18 cellular contexts compared by ENCODE assay signal in the genomic region with DNA sequence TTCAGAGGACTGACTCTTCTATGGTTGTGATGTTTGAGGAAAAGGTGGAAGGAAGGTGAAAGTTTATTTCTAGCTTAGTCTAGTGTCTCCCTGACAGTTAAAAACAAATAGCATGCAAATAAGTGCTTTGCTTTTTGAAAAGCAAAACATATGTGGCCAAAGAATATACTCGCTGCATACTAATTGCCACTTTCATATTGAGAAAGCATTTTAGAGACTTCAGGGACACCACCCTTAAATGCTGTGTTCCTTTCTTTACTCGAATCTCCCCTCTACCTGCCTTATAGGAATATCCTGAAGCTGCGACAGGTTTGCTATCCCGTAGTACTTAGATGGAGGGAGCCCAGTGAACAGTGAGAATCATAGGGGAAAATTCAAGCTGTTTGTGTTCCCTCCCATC. TPM values are rescaled to one million over a fixed set of nuclear protein-coding genes. Genes with fewer than 3 reads are reported as not detected.
DNase-seq lines count a peak whose midpoint lies in the region; ATAC-seq and TF ChIP-seq lines count a peak whose summit lies in the region.
"Had no signal": no experiment of that assay in that cellular context is flagged by ENCODE, and none has a peak within 500 bp of the region (broad histone marks: within the 10 kb centered on the region; RNA-seq: fewer than 3 reads in every experiment).

No MANE protein-coding gene starts in this region.

- DNase-seq in GM12864 (ENCODE audit: low read depth) (no peak), NCI-H526 (lab: John Stamatoyannopoulos, UW) (peak; percentile 97), memory B cell (ENCODE audit: low spot score in 2 of 2) (no peak), activated gamma-delta T cell (lab: John Stamatoyannopoulos, UW) (no peak), SKM-1 (lab: John Stamatoyannopoulos, UW; ENCODE audit: unreplicated experiment) (no peak), MG63 (no peak)
- no peak for DNase-seq in stimulated activated naive CD8-positive, alpha-beta T cell treated with anti-CD3 and anti-CD28 coated beads, Interleukin-15, amount 100 ng/mL, for 72 hours
- DNase-seq: BE2C; Caco-2; CD4-positive, CD25-positive, alpha-beta regulatory T cell; GM23248; NCI-H187; NCI-H2107; NCI-H510A; NCI-H82 had no signal

- H3K27ac Mint-ChIP-seq in memory B cell = no peak overlapping the region
- H3K27ac Mint-ChIP-seq in stimulated activated naive CD8-positive, alpha-beta T cell treated with anti-CD3 and anti-CD28 coated beads, Interleukin-15, amount 100 ng/mL, for 72 hours = no peak overlapping the region
- H3K27ac Mint-ChIP-seq: CD4-positive, CD25-positive, alpha-beta regulatory T cell had no signal

- H3K27me3 Mint-ChIP-seq in memory B cell = peaks cover 7% of the 10 kb centered on the region
- H3K27me3 Mint-ChIP-seq in stimulated activated naive CD8-positive, alpha-beta T cell treated with anti-CD3 and anti-CD28 coated beads, Interleukin-15, amount 100 ng/mL, for 72 hours = no peaks in the 10 kb centered on the region

- no peaks in the 10 kb centered on the region for H3K36me3 Mint-ChIP-seq in memory B cell
- H3K36me3 Mint-ChIP-seq: CD4-positive, CD25-positive, alpha-beta regulatory T cell had no signal

- no peaks in the 10 kb centered on the region for H3K27me3 ChIP-seq in MG63

- H3K4me3 Mint-ChIP-seq in memory B cell = peak overlapping the region; percentile 14
- H3K4me3 Mint-ChIP-seq in stimulated activated naive CD8-positive, alpha-beta T cell treated with anti-CD3 and anti-CD28 coated beads, Interleukin-15, amount 100 ng/mL, for 72 hours = no peak overlapping the region
- H3K4me3 Mint-ChIP-seq: CD4-positive, CD25-positive, alpha-beta regulatory T cell had no signal

- no peaks in the 10 kb centered on the region for H3K9me3 Mint-ChIP-seq in memory B cell
- H3K9me3 Mint-ChIP-seq in stimulated activated naive CD8-positive, alpha-beta T cell treated with anti-CD3 and anti-CD28 coated beads, Interleukin-15, amount 100 ng/mL, for 72 hours = no peaks in the 10 kb centered on the region

- no peak for TF ChIP-seq CTCF in GM12864 (IDR thresholded peaks at IDR 0.05; ENCODE audit: low read depth, low read length, missing control alignments)

- ATAC-seq in GM19455 (IDR thresholded peaks at IDR 0.05; ENCODE audit: unreplicated experiment) (peak; percentile 41), memory B cell (ENCODE audit: low read depth) (no peak)
- ATAC-seq in stimulated activated naive CD8-positive, alpha-beta T cell treated with anti-CD3 and anti-CD28 coated beads, Interleukin-15, amount 100 ng/mL, for 72 hours = no peak

- no peaks in the 10 kb centered on the region for H3K9me3 ChIP-seq in MG63
- H3K9me3 ChIP-seq: BE2C, Caco-2, HAP-1 had no signal

- H3K4me3 ChIP-seq in GM12864 (ENCODE audit: low read depth, low read length) (peak overlapping the region; percentile 31; the same call in 1 of the 2 replicates), MG63 (no peak overlapping the region)
- H3K4me3 ChIP-seq: GM23248, HAP-1, PC-9 had no signal

- no peaks in the 10 kb centered on the region for H3K36me3 ChIP-seq in MG63
- H3K36me3 ChIP-seq: BE2C, HAP-1 had no signal

- H3K4me1 Mint-ChIP-seq in memory B cell = peaks cover 6% of the 10 kb centered on the region
- no peaks in the 10 kb centered on the region for H3K4me1 Mint-ChIP-seq in stimulated activated naive CD8-positive, alpha-beta T cell treated with anti-CD3 and anti-CD28 coated beads, Interleukin-15, amount 100 ng/mL, for 72 hours
- H3K4me1 Mint-ChIP-seq: CD4-positive, CD25-positive, alpha-beta regulatory T cell had no signal

RNA-seq across cellular contexts. Expression of a gene that starts 23.2 kb away (rescaled TPM):
- total RNA-seq in MG63 (2014; rRNA removed; shearing (Covaris generic); ENCODE audit: low replicate concordance) = 158 and 173 TPM in 2 replicates

RNA-seq across cellular contexts. Expression of a gene that starts 32.1 kb away (rescaled TPM):
- not detected in 2 replicates for total RNA-seq in MG63 (2014; rRNA removed; shearing (Covaris generic); ENCODE audit: low replicate concordance)
- total RNA-seq: Caco-2; CD4-positive, CD25-positive, alpha-beta regulatory T cell; GM23248; PC-9 had no signal

Comparison
In these comparisons a context has a peak if more than half of its experiments do, and no peak if none do; other contexts are left out.
1. DNase-seq: peak in NCI-H526 (2 of 2); none in GM12864 (single experiment), memory B cell (0 of 2), activated gamma-delta T cell (single experiment), stimulated activated naive CD8-positive, alpha-beta T cell treated with anti-CD3 and anti-CD28 coated beads, Interleukin-15, amount 100 ng/mL, for 72 hours (0 of 2), SKM-1 (single experiment) and MG63 (single experiment).